In genomic region chr17:1274243-1274608, GRCh38 we compare ENCODE assay signal across 1 cellular context.
TF ChIP-seq lines count a peak whose summit lies in the region.

No MANE protein-coding gene starts in this region.

TF ChIP-seq in HepG2, 621 proteins besides CTCF, POLR2A, EP300 and RAD21:
- TF ChIP-seq BHLHE40 (IDR thresholded peaks at IDR 0.05; ENCODE audit: low read length) (peak; percentile 33; the same call in 1 of the 2 replicates), ZNF20 (CRISPR knock-in tag; IDR thresholded peaks at IDR 0.05) (no peak)
